ENCODE assay signal across 9 cellular contexts in the genomic region with DNA sequence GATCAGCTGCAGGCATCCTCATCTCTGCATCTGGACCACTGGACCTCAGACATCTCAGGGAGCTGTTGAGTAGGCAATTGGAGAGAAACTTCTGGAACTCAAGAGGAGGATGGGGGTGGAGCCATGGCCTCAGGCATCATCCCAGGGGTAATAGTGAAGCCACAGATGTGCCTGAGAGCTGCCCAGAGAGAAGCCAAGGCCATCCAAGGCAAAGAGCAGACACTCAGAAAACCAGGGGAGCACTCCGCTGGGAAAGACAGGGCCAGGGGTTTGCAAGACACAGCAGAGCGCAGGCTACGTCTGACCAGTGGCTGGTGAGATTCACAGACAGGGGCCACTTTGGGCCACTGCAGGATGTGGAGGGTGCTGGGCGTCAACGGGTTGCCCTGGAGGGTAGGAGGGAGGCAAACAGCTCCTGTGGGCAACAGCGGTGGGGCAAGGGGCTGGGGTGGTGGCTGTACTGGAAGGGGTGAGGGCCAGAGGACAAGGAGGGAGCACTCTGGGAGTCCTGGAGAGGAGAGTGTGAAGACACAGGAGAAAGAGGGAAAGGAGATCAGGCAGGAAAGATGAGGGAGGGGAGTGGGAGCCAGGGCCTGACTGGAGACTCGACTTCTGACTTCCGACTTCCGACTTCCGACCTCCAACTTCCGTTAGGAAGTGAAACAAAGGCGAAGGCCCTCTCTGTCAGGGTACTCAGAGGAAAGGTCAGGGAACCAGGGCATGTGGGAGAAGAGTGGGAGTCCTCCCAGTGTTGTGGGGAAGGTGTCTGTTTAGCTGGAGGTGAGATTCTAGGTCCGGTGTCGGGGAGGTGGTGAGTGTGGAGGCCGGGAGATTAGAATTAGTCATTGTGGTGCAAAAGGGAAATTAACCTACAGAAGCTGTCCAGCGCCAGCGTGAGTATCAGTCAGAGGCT.
DNase-seq lines count a peak whose midpoint lies in the region; ATAC-seq and TF ChIP-seq lines count a peak whose summit lies in the region.
"Had no signal": no experiment of that assay in that cellular context is flagged by ENCODE, and none has a peak within 500 bp of the region (broad histone marks: within the 10 kb centered on the region; RNA-seq: fewer than 3 reads in every experiment).

No MANE protein-coding gene starts in this region.

- H3K9me3 ChIP-seq in OCI-LY1 (ENCODE audit: low read length): no peaks in the 10 kb centered on the region
- H3K9me3 ChIP-seq in WERI-Rb-1 (ENCODE audit: severe bottlenecking): no peaks in the 10 kb centered on the region

- TF ChIP-seq CTCF in OCI-LY1 (IDR thresholded peaks at IDR 0.05; ENCODE audit: low read length) (no peak), WERI-Rb-1 (IDR thresholded peaks at IDR 0.05; ENCODE audit: low read depth, low read length) (no peak)

- H3K9me2 ChIP-seq in OCI-LY1 (ENCODE audit: low read depth, low read length): no peaks in the 10 kb centered on the region

- H4K20me1 ChIP-seq in OCI-LY1 (ENCODE audit: insufficient read depth, low read length): no peaks in the 10 kb centered on the region

- peaks cover 3% of the 10 kb centered on the region for H3K4me1 ChIP-seq in OCI-LY1 (ENCODE audit: insufficient read depth, low read length, severe bottlenecking)

- peak; percentile 53 to 72 for DNase-seq in AML-193 (lab: John Stamatoyannopoulos, UW)
- DNase-seq in WERI-Rb-1: no peak
- no peak for DNase-seq in occipital lobe (lab: John Stamatoyannopoulos, UW)
- DNase-seq: NCI-H1092 had no signal

- no peaks in the 10 kb centered on the region for H3K27me3 ChIP-seq in OCI-LY1 (ENCODE audit: insufficient read depth, low read length)
- no peaks in the 10 kb centered on the region for H3K27me3 ChIP-seq in WERI-Rb-1 (ENCODE audit: insufficient read depth, low read depth, severe bottlenecking)

- peak overlapping the region; percentile 26; the same call in 1 of the 2 replicates for H3K4me2 ChIP-seq in OCI-LY1 (ENCODE audit: low read length)

- ATAC-seq in GM19463 (IDR thresholded peaks at IDR 0.05; ENCODE audit: unreplicated experiment) (peak; percentile 54), esophagus mucosa (peak; percentile 14), GM21717 (IDR thresholded peaks at IDR 0.05; ENCODE audit: unreplicated experiment) (no peak), GM18498 (IDR thresholded peaks at IDR 0.05; ENCODE audit: unreplicated experiment) (no peak)

- H3K36me3 ChIP-seq in OCI-LY1 (ENCODE audit: insufficient read depth, low read length): no peaks in the 10 kb centered on the region
- H3K36me3 ChIP-seq in WERI-Rb-1: no peaks in the 10 kb centered on the region

- no peak overlapping the region for H3K4me3 ChIP-seq in OCI-LY1 (ENCODE audit: low read depth, low read length, poor library complexity, severe bottlenecking)
- no peak overlapping the region for H3K4me3 ChIP-seq in WERI-Rb-1 (ENCODE audit: low read depth, low read length)

- H3F3A ChIP-seq in OCI-LY1 (ENCODE audit: insufficient read depth, low read length): no peaks in the 10 kb centered on the region

- no peak overlapping the region for H2AFZ ChIP-seq in OCI-LY1 (ENCODE audit: low read length)

- H3K27ac ChIP-seq in OCI-LY1 (ENCODE audit: low read depth, low read length, poor library complexity, severe bottlenecking): no peak overlapping the region
- no peak overlapping the region for H3K27ac ChIP-seq in WERI-Rb-1

- no peaks in the 10 kb centered on the region for H3K79me2 ChIP-seq in OCI-LY1 (ENCODE audit: insufficient read depth, low read length)

- H3K9ac ChIP-seq in OCI-LY1 (ENCODE audit: low read length): no peak overlapping the region

Comparison
In these comparisons a context has a peak if more than half of its experiments do, and no peak if none do; other contexts are left out.
1. DNase-seq: peak in AML-193 (2 of 2); none in WERI-Rb-1 (single experiment) and occipital lobe (single experiment).
2. ATAC-seq: peak in GM19463 (single experiment) and esophagus mucosa (single experiment); none in GM21717 (single experiment) and GM18498 (single experiment).